ENCODE assay signal across 12 cellular contexts in genomic region chr1:95095833-95096217, GRCh38. TPM values are rescaled to one million over a fixed set of nuclear protein-coding genes. Genes with fewer than 3 reads are reported as not detected.
DNase-seq lines count a peak whose midpoint lies in the region; ATAC-seq and TF ChIP-seq lines count a peak whose summit lies in the region.
"Had no signal": no experiment of that assay in that cellular context is flagged by ENCODE, and none has a peak within 500 bp of the region (broad histone marks: within the 10 kb centered on the region; RNA-seq: fewer than 3 reads in every experiment).

No MANE protein-coding gene starts in this region.

- peaks cover 17% of the 10 kb centered on the region for H3K27me3 Mint-ChIP-seq in activated T-helper 17 cell treated with anti-CD3 and anti-CD28 coated beads, Interleukin-2, amount 50 U/mL, for 72 hours

- no peak overlapping the region for H3K9ac ChIP-seq in liver (ENCODE audit: low read depth in 1 of 2, low read length in 2 of 2)

- peak; percentile 86 for ATAC-seq in GM18861 (IDR thresholded peaks at IDR 0.05; ENCODE audit: unreplicated experiment)
- ATAC-seq in HG03575 (IDR thresholded peaks at IDR 0.05; ENCODE audit: extremely low read depth, insufficient number of reproducible peaks, low FRiP score, unreplicated experiment), result peak; percentile 76
- no peak for ATAC-seq in activated T-helper 17 cell treated with anti-CD3 and anti-CD28 coated beads, Interleukin-2, amount 50 U/mL, for 72 hours (replicated peaks)
- ATAC-seq: T-cell had no signal

- H3K27ac ChIP-seq in liver (ENCODE audit: low read depth in 1 of 2, low read length in 2 of 2), result peak overlapping the region; percentile 74 to 94
- H3K27ac ChIP-seq in SJCRH30, result no peak overlapping the region

- no peak overlapping the region for H3K27ac Mint-ChIP-seq in activated T-helper 17 cell treated with anti-CD3 and anti-CD28 coated beads, Interleukin-2, amount 50 U/mL, for 72 hours
- H3K27ac Mint-ChIP-seq: activated naive CD8-positive, alpha-beta T cell treated with anti-CD3 and anti-CD28 coated beads for 36 hours; naive B cell; T-cell had no signal

- H3K36me3 ChIP-seq in liver (ENCODE audit: control insufficient read depth in 4 of 4, insufficient read depth in 3 of 4, low read depth in 1 of 4, low read length in 3 of 4), result no peaks in the 10 kb centered on the region
- no peaks in the 10 kb centered on the region for H3K36me3 ChIP-seq in SJCRH30
- H3K36me3 ChIP-seq: esophagus squamous epithelium had no signal

- H3K4me3 ChIP-seq in liver (ENCODE audit: low read depth in 1 of 3, low read length in 3 of 3) (no peak overlapping the region), SJCRH30 (no peak overlapping the region)
- H3K4me3 ChIP-seq: esophagus squamous epithelium had no signal

- DNase-seq in H4 (ENCODE audit: low spot score) (peak; percentile 71), activated gamma-delta T cell (lab: John Stamatoyannopoulos, UW) (no peak), KBM-7 (no peak), SJCRH30 (no peak)
- DNase-seq: activated naive CD8-positive, alpha-beta T cell treated with anti-CD3 and anti-CD28 coated beads for 36 hours; esophagus squamous epithelium; naive B cell; T-cell had no signal

- H3K27me3 ChIP-seq in liver (ENCODE audit: control insufficient read depth in 4 of 4, insufficient read depth in 4 of 4, low read length in 3 of 4) (no peaks in the 10 kb centered on the region), SJCRH30 (no peaks in the 10 kb centered on the region)

- no peak overlapping the region for H3K4me3 Mint-ChIP-seq in activated T-helper 17 cell treated with anti-CD3 and anti-CD28 coated beads, Interleukin-2, amount 50 U/mL, for 72 hours
- H3K4me3 Mint-ChIP-seq: activated naive CD8-positive, alpha-beta T cell treated with anti-CD3 and anti-CD28 coated beads for 36 hours; naive B cell; T-cell had no signal

- TF ChIP-seq RAD21 in liver (IDR thresholded peaks at IDR 0.05), result peak in 1 of 2 donors; percentile 32

- H3K9me3 ChIP-seq in liver (ENCODE audit: control insufficient read depth in 4 of 4, low read length in 3 of 4), result no peaks in the 10 kb centered on the region
- no peaks in the 10 kb centered on the region for H3K9me3 ChIP-seq in SJCRH30 (replicated peaks)
- H3K9me3 ChIP-seq: esophagus squamous epithelium had no signal

- no peaks in the 10 kb centered on the region for H3K36me3 Mint-ChIP-seq in activated T-helper 17 cell treated with anti-CD3 and anti-CD28 coated beads, Interleukin-2, amount 50 U/mL, for 72 hours (ENCODE audit: low read depth)
- H3K36me3 Mint-ChIP-seq: activated naive CD8-positive, alpha-beta T cell treated with anti-CD3 and anti-CD28 coated beads for 36 hours; naive B cell; T-cell had no signal

- in situ Hi-C loops in KBM-7 (cut with MboI; ENCODE audit: low pct_unique_long_range_greater_than_20kb, low sequenced_read_pairs), result no loop called here

- 16% methylated on average over 2 of the region's 2 CpGs for WGBS in liver

- H3K4me1 ChIP-seq in liver (ENCODE audit: control insufficient read depth in 4 of 4, insufficient read depth in 4 of 4, low read length in 3 of 4) (peaks cover 0 to 12% (median 10%) of the 10 kb centered on the region in 4 donors), SJCRH30 (no peaks in the 10 kb centered on the region)
- H3K4me1 ChIP-seq: esophagus squamous epithelium had no signal

- no peak for TF ChIP-seq CTCF in liver (IDR thresholded peaks at IDR 0.05; ENCODE audit: low read depth, low read length, missing input control)

- no peaks in the 10 kb centered on the region for H3K4me1 Mint-ChIP-seq in activated T-helper 17 cell treated with anti-CD3 and anti-CD28 coated beads, Interleukin-2, amount 50 U/mL, for 72 hours
- H3K4me1 Mint-ChIP-seq: activated naive CD8-positive, alpha-beta T cell treated with anti-CD3 and anti-CD28 coated beads for 36 hours; naive B cell; T-cell had no signal

- no peaks in the 10 kb centered on the region for H3K9me3 Mint-ChIP-seq in activated T-helper 17 cell treated with anti-CD3 and anti-CD28 coated beads, Interleukin-2, amount 50 U/mL, for 72 hours
- H3K9me3 Mint-ChIP-seq: activated naive CD8-positive, alpha-beta T cell treated with anti-CD3 and anti-CD28 coated beads for 36 hours; naive B cell; T-cell had no signal

TF ChIP-seq in liver, 16 proteins besides CTCF, POLR2A, EP300 and RAD21:
- TF ChIP-seq JUND (IDR thresholded peaks at IDR 0.05) (peak; percentile 45 to 53), HNF4G (IDR thresholded peaks at IDR 0.05) (peak; percentile 32), RXRA (IDR thresholded peaks at IDR 0.05) (peak; percentile 64 to 75), REST (IDR thresholded peaks at IDR 0.05) (peak; percentile 13), HNF4A (conservative IDR thresholded peaks at IDR 0.05) (peak; percentile 65 to 71), MAX (IDR thresholded peaks at IDR 0.05) (no peak), ATF3 (IDR thresholded peaks at IDR 0.05) (peak; percentile 67), SP1 (IDR thresholded peaks at IDR 0.05) (peak; percentile 81), FOXA2 (IDR thresholded peaks at IDR 0.05) (peak; percentile 57), ZBTB33 (IDR thresholded peaks at IDR 0.05) (no peak)

RNA-seq across cellular contexts. Expression of gene TLCD4, which starts 21.3 kb away (rescaled TPM):
- 5.7 and 6.0 TPM in 2 replicates for total RNA-seq in H4 (2014; rRNA removed; shearing (Covaris generic))
- total RNA-seq in liver, result 100 to 1,000 TPM in 1 of 2 donors, 10 to 100 TPM in 1; 78.6 to 131 TPM
- polyA plus RNA-seq in liver, result 10 to 100 TPM; 24.9 to 92.7 TPM
- total RNA-seq in activated T-helper 17 cell treated with anti-CD3 and anti-CD28 coated beads, Interleukin-2, amount 50 U/mL, for 72 hours, result under 1 TPM; 0.04 to 0.48 TPM
- 45.9 and 46.5 TPM in 2 replicates for total RNA-seq in SJCRH30 (2014; rRNA removed; shearing (Covaris generic))

RNA-seq across cellular contexts. Expression of gene ALG14, which starts 23.1 kb away (rescaled TPM):
- total RNA-seq in H4 (2014; rRNA removed; shearing (Covaris generic)), result 1.4 and 1.7 TPM in 2 replicates
- total RNA-seq in liver, result 1 to 10 TPM; 1.4 to 2.3 TPM
- 10 to 100 TPM in 1 of 2 donors, 1 to 10 TPM in 1; 1.0 to 16.6 TPM for polyA plus RNA-seq in liver
- total RNA-seq in activated T-helper 17 cell treated with anti-CD3 and anti-CD28 coated beads, Interleukin-2, amount 50 U/mL, for 72 hours, result 1 to 10 TPM; 6.2 to 7.8 TPM
- 4.6 and 5.5 TPM in 2 replicates for total RNA-seq in SJCRH30 (2014; rRNA removed; shearing (Covaris generic))
